8 cellular contexts compared by ENCODE assay signal in genomic region chr15:90716976-90717821, GRCh38. TPM values are rescaled to one million over a fixed set of nuclear protein-coding genes. Genes with fewer than 3 reads are reported as not detected.
DNase-seq lines count a peak whose midpoint lies in the region; ATAC-seq and TF ChIP-seq lines count a peak whose summit lies in the region.

Gene BLM (plus strand): TSS chr15:90717346. CDS start chr15:90747393, 30,047 bp downstream.

- H3K4me3 Mint-ChIP-seq in T-helper 1 cell treated with Interleukin-12 subunit alpha and Interleukin-12 subunit beta and Interleukin-4 antibody, amounts not matched to agents 30 μg/mL and 1 μg/mL, for 36 hours = peak within 1 kb of the TSS; percentile 88
- peak within 1 kb of the TSS; percentile 93 for H3K4me3 Mint-ChIP-seq in progenitor cell of endocrine pancreas (ENCODE audit: low read depth)

- H3K27me3 Mint-ChIP-seq in T-helper 1 cell treated with Interleukin-12 subunit alpha and Interleukin-12 subunit beta and Interleukin-4 antibody, amounts not matched to agents 30 μg/mL and 1 μg/mL, for 36 hours (ENCODE audit: low read depth) = no peaks in the 10 kb centered on the region
- peaks cover 9% of the 10 kb centered on the region for H3K27me3 Mint-ChIP-seq in progenitor cell of endocrine pancreas

- DNase-seq in GM13977 (ENCODE audit: low spot score) (peak; percentile 96), NCI-H1694 (lab: John Stamatoyannopoulos, UW) (peak; percentile 90), amniotic stem cell (lab: John Stamatoyannopoulos, UW) (peak; percentile 91), left ventricle myocardium inferior (peak; percentile 95), progenitor cell of endocrine pancreas (ENCODE audit: low spot score, unreplicated experiment) (peak; percentile 87)

- in situ Hi-C loops in GM13977 (cut with MboI; ENCODE audit: low pct_unique_long_range_greater_than_20kb, low sequenced_read_pairs, unreplicated experiment) = no loop called here

- WGBS in urinary bladder = under 1% methylated on average over 65 of the region's 65 CpGs

- TF ChIP-seq CTCF in GM13977 (IDR thresholded peaks at IDR 0.05; ENCODE audit: extremely low read depth, insufficient read depth, missing control alignments) (no peak), left ventricle myocardium inferior (IDR thresholded peaks at IDR 0.05; ENCODE audit: borderline replicate concordance) (peak; percentile 69), progenitor cell of endocrine pancreas (IDR thresholded peaks at IDR 0.05; ENCODE audit: unreplicated experiment) (peak; percentile 40)

- no peaks in the 10 kb centered on the region for H3K9me3 Mint-ChIP-seq in T-helper 1 cell treated with Interleukin-12 subunit alpha and Interleukin-12 subunit beta and Interleukin-4 antibody, amounts not matched to agents 30 μg/mL and 1 μg/mL, for 36 hours
- H3K9me3 Mint-ChIP-seq in progenitor cell of endocrine pancreas (ENCODE audit: low read depth) = no peaks in the 10 kb centered on the region

- peaks cover 20% of the 10 kb centered on the region for H3K36me3 Mint-ChIP-seq in T-helper 1 cell treated with Interleukin-12 subunit alpha and Interleukin-12 subunit beta and Interleukin-4 antibody, amounts not matched to agents 30 μg/mL and 1 μg/mL, for 36 hours (ENCODE audit: low read depth)
- H3K36me3 Mint-ChIP-seq in progenitor cell of endocrine pancreas (ENCODE audit: insufficient read depth) = peaks cover 7% of the 10 kb centered on the region

- intact Hi-C loops in left ventricle myocardium inferior (cut with micrococcal nuclease) = no loop called here

- peak within 1 kb of the TSS; percentile 93 for H3K27ac ChIP-seq in left ventricle myocardium inferior (replicated peaks)
- peak within 1 kb of the TSS; percentile 71 for H3K27ac ChIP-seq in urinary bladder (ENCODE audit: low read depth)

- no peaks in the 10 kb centered on the region for H3K9me3 ChIP-seq in left ventricle myocardium inferior (replicated peaks)

- peak; percentile 98 for ATAC-seq in HG02884 (IDR thresholded peaks at IDR 0.05; ENCODE audit: unreplicated experiment)

- peak within 1 kb of the TSS; percentile 93 for H3K27ac Mint-ChIP-seq in T-helper 1 cell treated with Interleukin-12 subunit alpha and Interleukin-12 subunit beta and Interleukin-4 antibody, amounts not matched to agents 30 μg/mL and 1 μg/mL, for 36 hours
- peak within 1 kb of the TSS; percentile 97 for H3K27ac Mint-ChIP-seq in progenitor cell of endocrine pancreas

- H3K27me3 ChIP-seq in left ventricle myocardium inferior (ENCODE audit: low read depth) = no peaks in the 10 kb centered on the region

- H3K4me1 ChIP-seq in left ventricle myocardium inferior = peaks cover 19% of the 10 kb centered on the region
- no peaks in the 10 kb centered on the region for H3K4me1 ChIP-seq in urinary bladder (ENCODE audit: insufficient read depth)

- H3K4me3 ChIP-seq in left ventricle myocardium inferior = peak within 1 kb of the TSS; percentile 77
- peak within 1 kb of the TSS; percentile 52 for H3K4me3 ChIP-seq in urinary bladder (ENCODE audit: low read depth, low read length)

- no peaks in the 10 kb centered on the region for H3K36me3 ChIP-seq in left ventricle myocardium inferior
- no peaks in the 10 kb centered on the region for H3K36me3 ChIP-seq in urinary bladder (ENCODE audit: insufficient read depth)

- H3K4me1 Mint-ChIP-seq in T-helper 1 cell treated with Interleukin-12 subunit alpha and Interleukin-12 subunit beta and Interleukin-4 antibody, amounts not matched to agents 30 μg/mL and 1 μg/mL, for 36 hours (ENCODE audit: low read depth) = peaks cover 33% of the 10 kb centered on the region
- H3K4me1 Mint-ChIP-seq in progenitor cell of endocrine pancreas (ENCODE audit: low read depth) = peaks cover 14% of the 10 kb centered on the region

RNA-seq across cellular contexts. Expression of gene BLM, which starts in this region (rescaled TPM):
- total RNA-seq in left ventricle myocardium inferior (26.2 TPM), progenitor cell of endocrine pancreas (19.6 and 21.3 TPM in 2 replicates), urinary bladder (7.8 TPM)
- polyA plus RNA-seq in urinary bladder = 0.67 TPM

Comparison
In these comparisons a context has a peak if more than half of its experiments do, and no peak if none do; other contexts are left out.
1. Peak in every context shown above with its lines: DNase-seq, ATAC-seq, H3K4me3 ChIP-seq and H3K27ac ChIP-seq.